In the genomic region with DNA sequence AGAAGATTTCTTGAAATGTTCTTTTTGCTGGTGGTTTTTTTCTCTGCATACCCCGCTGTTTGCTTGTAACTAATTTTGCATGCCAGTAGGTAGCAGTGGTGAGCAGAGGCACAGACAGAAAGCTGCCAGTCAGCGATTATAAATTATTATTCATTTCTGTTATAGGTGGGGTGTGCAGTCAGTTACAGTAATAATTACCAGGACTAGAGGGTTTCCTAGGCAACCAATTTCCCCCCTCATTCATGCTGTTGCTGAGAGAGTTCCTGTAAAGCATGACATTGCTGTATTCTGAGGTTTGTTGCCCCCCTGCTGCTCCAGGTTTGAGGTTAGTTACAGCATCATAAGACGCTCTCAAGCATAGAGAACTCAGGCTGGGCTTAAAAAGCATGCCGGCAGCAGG, we compare ENCODE assay signal across 8 cellular contexts.
DNase-seq lines count a peak whose midpoint lies in the region; ATAC-seq, FAIRE-seq and TF ChIP-seq lines count a peak whose summit lies in the region.

No MANE protein-coding gene starts in this region.

- H3K4me1 Mint-ChIP-seq in brain (peaks cover 44% of the 10 kb centered on the region), neural crest cell (peaks cover 42% of the 10 kb centered on the region)

- H3K36me3 Mint-ChIP-seq in brain: peaks cover 4% of the 10 kb centered on the region
- peaks cover 8% of the 10 kb centered on the region for H3K36me3 Mint-ChIP-seq in neural crest cell (ENCODE audit: low read depth)

- no peaks in the 10 kb centered on the region for H3K27me3 ChIP-seq in left ventricle myocardium inferior (ENCODE audit: low read depth)

- no peak for FAIRE-seq in frontal cortex (lab: Jason Lieb, UNC)

- no peaks in the 10 kb centered on the region for H3K27me3 Mint-ChIP-seq in brain
- H3K27me3 Mint-ChIP-seq in neural crest cell (ENCODE audit: low read depth): no peaks in the 10 kb centered on the region

- H3K9me3 Mint-ChIP-seq in brain: peaks cover 0 to under 1% (median 0%) of the 10 kb centered on the region in 5 experiments
- peaks cover 2% of the 10 kb centered on the region for H3K9me3 Mint-ChIP-seq in neural crest cell

- peak overlapping the region in 4 of 5 experiments; percentile 44 to 71 (median 64) for H3K4me3 Mint-ChIP-seq in brain
- peak overlapping the region; percentile 38 for H3K4me3 Mint-ChIP-seq in neural crest cell

- DNase-seq in left ventricle myocardium inferior (no peak), Right ventricle myocardium superior (no peak), neural crest cell (ENCODE audit: low read depth, low spot score) (no peak), activated gamma-delta T cell (lab: John Stamatoyannopoulos, UW) (no peak), frontal cortex (ENCODE audit: low spot score in 2 of 2) (no peak), ureter (ENCODE audit: low spot score) (no peak)

- H3K4me1 ChIP-seq in left ventricle myocardium inferior: no peaks in the 10 kb centered on the region

- peak; percentile 50 for TF ChIP-seq CTCF in left ventricle myocardium inferior (IDR thresholded peaks at IDR 0.05; ENCODE audit: borderline replicate concordance)
- TF ChIP-seq CTCF in brain (conservative IDR thresholded peaks at IDR 0.05): peak; percentile 56 to 76
- TF ChIP-seq CTCF in neural crest cell (conservative IDR thresholded peaks at IDR 0.05): peak; percentile 61

- H3K4me3 ChIP-seq in left ventricle myocardium inferior: no peak overlapping the region

- intact Hi-C loops in left ventricle myocardium inferior (cut with micrococcal nuclease) (no loop called here), Right ventricle myocardium superior (cut with DNase I) (no loop called here)

- no peak for ATAC-seq in Right ventricle myocardium superior (ENCODE audit: poor library complexity)
- peak; percentile 69 for ATAC-seq in HG03565 (IDR thresholded peaks at IDR 0.05; ENCODE audit: unreplicated experiment)

- peak overlapping the region; percentile 46 to 90 (median 70) for H3K27ac Mint-ChIP-seq in brain
- no peak overlapping the region for H3K27ac Mint-ChIP-seq in neural crest cell (ENCODE audit: unreplicated experiment)

- no peaks in the 10 kb centered on the region for H3K9me3 ChIP-seq in left ventricle myocardium inferior (replicated peaks)

- no peak overlapping the region for H3K27ac ChIP-seq in left ventricle myocardium inferior (replicated peaks)

- H3K36me3 ChIP-seq in left ventricle myocardium inferior: no peaks in the 10 kb centered on the region
